9 cellular contexts compared by ENCODE assay signal in genomic region chr20:61251529-61252393, GRCh38. TPM values are rescaled to one million over a fixed set of nuclear protein-coding genes. Genes with fewer than 3 reads are reported as not detected.
DNase-seq lines count a peak whose midpoint lies in the region; ATAC-seq and TF ChIP-seq lines count a peak whose summit lies in the region.
"Had no signal": no experiment of that assay in that cellular context is flagged by ENCODE, and none has a peak within 500 bp of the region (broad histone marks: within the 10 kb centered on the region; RNA-seq: fewer than 3 reads in every experiment).

Gene CDH4, plus strand, starts transcription at chr20:61252261.

- H3K4me3 ChIP-seq in fibroblast of lung (replicated peaks in 1 of 4; ENCODE audit: control extremely low read depth in 1 of 4, insufficient read depth in 1 of 4, low read depth in 3 of 4, low read length in 4 of 4) (peak within 1 kb of the TSS; percentile 42 to 66 (median 54)), parathyroid adenoma (ENCODE audit: low read depth, low read length) (no peak within 1 kb of the TSS)

- TF ChIP-seq CTCF in fibroblast of lung (conservative IDR thresholded peaks at IDR 0.05 in 1 of 2, IDR thresholded peaks at IDR 0.05 in 1 of 2; ENCODE audit: low read depth in 1 of 2, low read length in 2 of 2) (no peak), parathyroid adenoma (IDR thresholded peaks at IDR 0.05) (no peak)

- ATAC-seq in HG03139 (IDR thresholded peaks at IDR 0.05; ENCODE audit: unreplicated experiment) (no peak), HG03565 (IDR thresholded peaks at IDR 0.05; ENCODE audit: unreplicated experiment) (no peak)
- ATAC-seq: Panc1 had no signal

- H3K4me2 ChIP-seq in fibroblast of lung (ENCODE audit: extremely low read depth, insufficient read depth, low read length) (peak within 1 kb of the TSS; percentile 69), parathyroid adenoma (ENCODE audit: low read length) (peak within 1 kb of the TSS; percentile 63)

- H3K27me3 ChIP-seq in fibroblast of lung (ENCODE audit: control insufficient read depth, insufficient read depth, low read length) (peaks cover 17% of the 10 kb centered on the region), parathyroid adenoma (ENCODE audit: control insufficient read depth, insufficient read depth, low read length) (no peaks in the 10 kb centered on the region)

- H3K9me3 ChIP-seq in ES-I3 (ENCODE audit: control insufficient read depth, insufficient read depth, low read length) (no peaks in the 10 kb centered on the region), fibroblast of lung (ENCODE audit: control insufficient read depth, insufficient read depth, low read depth, low read length) (no peaks in the 10 kb centered on the region), parathyroid adenoma (ENCODE audit: control insufficient read depth, low read length) (no peaks in the 10 kb centered on the region)

- no peaks in the 10 kb centered on the region for H3K36me3 ChIP-seq in ES-I3 (ENCODE audit: insufficient read depth, low read length)
- peaks cover 3% of the 10 kb centered on the region for H3K36me3 ChIP-seq in fibroblast of lung (ENCODE audit: control insufficient read depth, insufficient read depth, low read length)
- H3K36me3 ChIP-seq in parathyroid adenoma (ENCODE audit: control insufficient read depth, insufficient read depth, low read length) = no peaks in the 10 kb centered on the region

- H3K27ac ChIP-seq in fibroblast of lung (ENCODE audit: insufficient read depth, low read length) = peak within 1 kb of the TSS; percentile 44
- no peak within 1 kb of the TSS for H3K27ac ChIP-seq in parathyroid adenoma

- H3K79me2 ChIP-seq in fibroblast of lung (ENCODE audit: control insufficient read depth, insufficient read depth, low read length) (peaks cover 6% of the 10 kb centered on the region), parathyroid adenoma (no peaks in the 10 kb centered on the region)

- peak; percentile 19 to 36 for DNase-seq in fibroblast of lung (ENCODE audit: low read depth in 2 of 2)
- no peak for DNase-seq in ureter (ENCODE audit: low spot score)
- DNase-seq in stimulated activated CD4-positive, alpha-beta T cell treated with anti-CD3 and anti-CD28 coated beads, Interleukin-4, amount 100 ng/mL, for 24 hours = no peak

- H2AFZ ChIP-seq in fibroblast of lung (ENCODE audit: low read length) (peak within 1 kb of the TSS; percentile 29), parathyroid adenoma (no peak within 1 kb of the TSS)

- H3K4me1 ChIP-seq in ES-I3 (ENCODE audit: insufficient read depth, low read length) (peaks cover 8% of the 10 kb centered on the region), fibroblast of lung (ENCODE audit: control insufficient read depth, extremely low read depth, insufficient read depth, low read length) (peaks cover 9% of the 10 kb centered on the region), parathyroid adenoma (no peaks in the 10 kb centered on the region)

- H3K9ac ChIP-seq in ES-I3 (ENCODE audit: low read depth, low read length) = peak within 1 kb of the TSS; percentile 69
- H3K9ac ChIP-seq in fibroblast of lung (ENCODE audit: insufficient read depth, low read length) = peak within 1 kb of the TSS; percentile 71
- H3K9ac ChIP-seq in parathyroid adenoma = no peak within 1 kb of the TSS

- H4K20me1 ChIP-seq in fibroblast of lung (ENCODE audit: control insufficient read depth, extremely low read depth, insufficient read depth, low read length) = no peaks in the 10 kb centered on the region

TF ChIP-seq in PFSK-1, 5 proteins besides CTCF, POLR2A, EP300 and RAD21:
- TF ChIP-seq POLR2AphosphoS5 (IDR thresholded peaks at IDR 0.05; ENCODE audit: low read depth, low read length) (peak; percentile 42), TAF1 (IDR thresholded peaks at IDR 0.05; ENCODE audit: borderline replicate concordance, insufficient read depth, low read length) (peak; percentile 75), SIN3A (IDR thresholded peaks at IDR 0.05; ENCODE audit: borderline replicate concordance, insufficient read depth, low read length) (no peak), FOXP2 (optimal IDR thresholded peaks at IDR 0.05; ENCODE audit: borderline replicate concordance, extremely low read depth, extremely low read length, insufficient read depth) (peak; percentile 57)
- TF ChIP-seq, protein P1, sequence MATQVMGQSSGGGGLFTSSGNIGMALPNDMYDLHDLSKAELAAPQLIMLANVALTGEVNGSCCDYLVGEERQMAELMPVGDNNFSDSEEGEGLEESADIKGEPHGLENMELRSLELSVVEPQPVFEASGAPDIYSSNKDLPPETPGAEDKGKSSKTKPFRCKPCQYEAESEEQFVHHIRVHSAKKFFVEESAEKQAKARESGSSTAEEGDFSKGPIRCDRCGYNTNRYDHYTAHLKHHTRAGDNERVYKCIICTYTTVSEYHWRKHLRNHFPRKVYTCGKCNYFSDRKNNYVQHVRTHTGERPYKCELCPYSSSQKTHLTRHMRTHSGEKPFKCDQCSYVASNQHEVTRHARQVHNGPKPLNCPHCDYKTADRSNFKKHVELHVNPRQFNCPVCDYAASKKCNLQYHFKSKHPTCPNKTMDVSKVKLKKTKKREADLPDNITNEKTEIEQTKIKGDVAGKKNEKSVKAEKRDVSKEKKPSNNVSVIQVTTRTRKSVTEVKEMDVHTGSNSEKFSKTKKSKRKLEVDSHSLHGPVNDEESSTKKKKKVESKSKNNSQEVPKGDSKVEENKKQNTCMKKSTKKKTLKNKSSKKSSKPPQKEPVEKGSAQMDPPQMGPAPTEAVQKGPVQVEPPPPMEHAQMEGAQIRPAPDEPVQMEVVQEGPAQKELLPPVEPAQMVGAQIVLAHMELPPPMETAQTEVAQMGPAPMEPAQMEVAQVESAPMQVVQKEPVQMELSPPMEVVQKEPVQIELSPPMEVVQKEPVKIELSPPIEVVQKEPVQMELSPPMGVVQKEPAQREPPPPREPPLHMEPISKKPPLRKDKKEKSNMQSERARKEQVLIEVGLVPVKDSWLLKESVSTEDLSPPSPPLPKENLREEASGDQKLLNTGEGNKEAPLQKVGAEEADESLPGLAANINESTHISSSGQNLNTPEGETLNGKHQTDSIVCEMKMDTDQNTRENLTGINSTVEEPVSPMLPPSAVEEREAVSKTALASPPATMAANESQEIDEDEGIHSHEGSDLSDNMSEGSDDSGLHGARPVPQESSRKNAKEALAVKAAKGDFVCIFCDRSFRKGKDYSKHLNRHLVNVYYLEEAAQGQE (IDR thresholded peaks at IDR 0.05; ENCODE audit: insufficient read depth in 1 of 2, low read depth in 2 of 2, low read length in 2 of 2) = 0 out of 4 replicates have a peak, but pooled peaks of 1 of the 2 experiments have one; percentile 15

RNA-seq across cellular contexts. Expression of gene CDH4, which starts in this region (rescaled TPM):
- 74.2 TPM for polyA plus RNA-seq in PFSK-1 (2012; ENCODE audit: insufficient read length, low read depth)
- total RNA-seq in fibroblast of lung (2.3 and 4.8 TPM in 2 replicates), ureter (0.26 TPM)
- polyA plus RNA-seq in fibroblast of lung = 6.8 and 8.7 TPM in 2 replicates
- 13.6 and 14.6 TPM in 2 replicates for polyA plus RNA-seq in fibroblast of lung (2012)
- 23.4 and 37.0 TPM in 2 replicates for polyA minus RNA-seq in fibroblast of lung (ENCODE audit: low replicate concordance)

Comparison
In these comparisons a context has a peak if more than half of its experiments do, and no peak if none do; other contexts are left out.
1. DNase-seq: peak in fibroblast of lung (2 of 2); none in ureter (single experiment) and stimulated activated CD4-positive, alpha-beta T cell treated with anti-CD3 and anti-CD28 coated beads, Interleukin-4, amount 100 ng/mL, for 24 hours (single experiment).